In the genomic region with DNA sequence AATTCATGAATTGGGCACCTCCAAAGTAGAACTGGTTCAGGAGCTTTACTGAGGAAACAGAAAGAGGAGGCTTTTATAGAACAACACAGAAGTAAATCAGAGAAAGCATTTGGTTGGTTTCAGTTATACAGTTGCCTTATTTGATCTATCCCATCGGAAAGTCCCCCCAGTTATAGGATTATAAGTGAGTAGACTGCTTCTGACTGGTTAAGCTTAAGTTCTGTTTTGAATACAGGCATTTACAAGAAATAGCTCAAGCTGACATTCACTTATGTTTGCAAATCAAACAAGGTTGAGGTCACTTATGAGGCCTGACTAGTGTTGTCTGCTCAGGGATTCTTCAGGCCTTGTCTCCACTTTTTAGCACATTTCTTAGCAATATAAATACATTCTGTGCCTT, we compare ENCODE assay signal across 1 cellular context.
TF ChIP-seq lines count a peak whose summit lies in the region.

No MANE protein-coding gene starts in this region.

TF ChIP-seq in GM12878, 131 proteins besides CTCF, POLR2A, EP300 and RAD21 (continued from another document):
- TF ChIP-seq, protein P1, sequence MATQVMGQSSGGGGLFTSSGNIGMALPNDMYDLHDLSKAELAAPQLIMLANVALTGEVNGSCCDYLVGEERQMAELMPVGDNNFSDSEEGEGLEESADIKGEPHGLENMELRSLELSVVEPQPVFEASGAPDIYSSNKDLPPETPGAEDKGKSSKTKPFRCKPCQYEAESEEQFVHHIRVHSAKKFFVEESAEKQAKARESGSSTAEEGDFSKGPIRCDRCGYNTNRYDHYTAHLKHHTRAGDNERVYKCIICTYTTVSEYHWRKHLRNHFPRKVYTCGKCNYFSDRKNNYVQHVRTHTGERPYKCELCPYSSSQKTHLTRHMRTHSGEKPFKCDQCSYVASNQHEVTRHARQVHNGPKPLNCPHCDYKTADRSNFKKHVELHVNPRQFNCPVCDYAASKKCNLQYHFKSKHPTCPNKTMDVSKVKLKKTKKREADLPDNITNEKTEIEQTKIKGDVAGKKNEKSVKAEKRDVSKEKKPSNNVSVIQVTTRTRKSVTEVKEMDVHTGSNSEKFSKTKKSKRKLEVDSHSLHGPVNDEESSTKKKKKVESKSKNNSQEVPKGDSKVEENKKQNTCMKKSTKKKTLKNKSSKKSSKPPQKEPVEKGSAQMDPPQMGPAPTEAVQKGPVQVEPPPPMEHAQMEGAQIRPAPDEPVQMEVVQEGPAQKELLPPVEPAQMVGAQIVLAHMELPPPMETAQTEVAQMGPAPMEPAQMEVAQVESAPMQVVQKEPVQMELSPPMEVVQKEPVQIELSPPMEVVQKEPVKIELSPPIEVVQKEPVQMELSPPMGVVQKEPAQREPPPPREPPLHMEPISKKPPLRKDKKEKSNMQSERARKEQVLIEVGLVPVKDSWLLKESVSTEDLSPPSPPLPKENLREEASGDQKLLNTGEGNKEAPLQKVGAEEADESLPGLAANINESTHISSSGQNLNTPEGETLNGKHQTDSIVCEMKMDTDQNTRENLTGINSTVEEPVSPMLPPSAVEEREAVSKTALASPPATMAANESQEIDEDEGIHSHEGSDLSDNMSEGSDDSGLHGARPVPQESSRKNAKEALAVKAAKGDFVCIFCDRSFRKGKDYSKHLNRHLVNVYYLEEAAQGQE (IDR thresholded peaks at IDR 0.05; ENCODE audit: low read depth, low read length) = no peak
- TF ChIP-seq, protein P2, sequence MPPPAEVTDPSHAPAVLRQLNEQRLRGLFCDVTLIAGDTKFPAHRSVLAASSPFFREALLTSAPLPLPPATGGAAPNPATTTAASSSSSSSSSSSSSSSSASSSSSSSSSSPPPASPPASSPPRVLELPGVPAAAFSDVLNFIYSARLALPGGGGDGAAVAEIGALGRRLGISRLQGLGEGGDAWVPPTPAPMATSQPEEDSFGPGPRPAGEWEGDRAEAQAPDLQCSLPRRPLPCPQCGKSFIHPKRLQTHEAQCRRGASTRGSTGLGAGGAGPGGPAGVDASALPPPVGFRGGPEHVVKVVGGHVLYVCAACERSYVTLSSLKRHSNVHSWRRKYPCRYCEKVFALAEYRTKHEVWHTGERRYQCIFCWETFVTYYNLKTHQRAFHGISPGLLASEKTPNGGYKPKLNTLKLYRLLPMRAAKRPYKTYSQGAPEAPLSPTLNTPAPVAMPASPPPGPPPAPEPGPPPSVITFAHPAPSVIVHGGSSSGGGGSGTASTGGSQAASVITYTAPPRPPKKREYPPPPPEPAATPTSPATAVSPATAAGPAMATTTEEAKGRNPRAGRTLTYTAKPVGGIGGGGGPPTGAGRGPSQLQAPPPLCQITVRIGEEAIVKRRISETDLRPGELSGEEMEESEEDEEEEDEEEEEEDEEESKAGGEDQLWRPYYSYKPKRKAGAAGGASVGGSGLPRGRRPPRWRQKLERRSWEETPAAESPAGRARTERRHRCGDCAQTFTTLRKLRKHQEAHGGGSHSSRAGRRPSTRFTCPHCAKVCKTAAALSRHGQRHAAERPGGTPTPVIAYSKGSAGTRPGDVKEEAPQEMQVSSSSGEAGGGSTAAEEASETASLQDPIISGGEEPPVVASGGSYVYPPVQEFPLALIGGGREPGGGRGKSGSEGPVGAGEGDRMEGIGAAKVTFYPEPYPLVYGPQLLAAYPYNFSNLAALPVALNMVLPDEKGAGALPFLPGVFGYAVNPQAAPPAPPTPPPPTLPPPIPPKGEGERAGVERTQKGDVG (CRISPR knock-in tag; IDR thresholded peaks at IDR 0.05) = no peak
- TF ChIP-seq STAT1 (conservative IDR thresholded peaks at IDR 0.05) (no peak), NR2C1 (IDR thresholded peaks at IDR 0.05) (no peak), NR2F1 (conservative IDR thresholded peaks at IDR 0.05) (no peak), SMC3 (IDR thresholded peaks at IDR 0.05; ENCODE audit: borderline replicate concordance, low read length) (no peak), ZZZ3 (IDR thresholded peaks at IDR 0.05; ENCODE audit: control insufficient read depth, insufficient read length, low read depth) (no peak), ETV6 (conservative IDR thresholded peaks at IDR 0.05 in 1 of 2, IDR thresholded peaks at IDR 0.05 in 1 of 2; ENCODE audit: borderline replicate concordance in 1 of 2, low read depth in 1 of 2) (no peak)
- TF ChIP-seq, protein P3, sequence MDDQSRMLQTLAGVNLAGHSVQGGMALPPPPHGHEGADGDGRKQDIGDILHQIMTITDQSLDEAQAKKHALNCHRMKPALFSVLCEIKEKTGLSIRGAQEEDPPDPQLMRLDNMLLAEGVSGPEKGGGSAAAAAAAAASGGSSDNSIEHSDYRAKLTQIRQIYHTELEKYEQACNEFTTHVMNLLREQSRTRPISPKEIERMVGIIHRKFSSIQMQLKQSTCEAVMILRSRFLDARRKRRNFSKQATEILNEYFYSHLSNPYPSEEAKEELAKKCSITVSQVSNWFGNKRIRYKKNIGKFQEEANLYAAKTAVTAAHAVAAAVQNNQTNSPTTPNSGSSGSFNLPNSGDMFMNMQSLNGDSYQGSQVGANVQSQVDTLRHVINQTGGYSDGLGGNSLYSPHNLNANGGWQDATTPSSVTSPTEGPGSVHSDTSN (IDR thresholded peaks at IDR 0.05; ENCODE audit: insufficient replicate concordance, low read depth, low read length) = no peak
- TF ChIP-seq, protein P4, sequence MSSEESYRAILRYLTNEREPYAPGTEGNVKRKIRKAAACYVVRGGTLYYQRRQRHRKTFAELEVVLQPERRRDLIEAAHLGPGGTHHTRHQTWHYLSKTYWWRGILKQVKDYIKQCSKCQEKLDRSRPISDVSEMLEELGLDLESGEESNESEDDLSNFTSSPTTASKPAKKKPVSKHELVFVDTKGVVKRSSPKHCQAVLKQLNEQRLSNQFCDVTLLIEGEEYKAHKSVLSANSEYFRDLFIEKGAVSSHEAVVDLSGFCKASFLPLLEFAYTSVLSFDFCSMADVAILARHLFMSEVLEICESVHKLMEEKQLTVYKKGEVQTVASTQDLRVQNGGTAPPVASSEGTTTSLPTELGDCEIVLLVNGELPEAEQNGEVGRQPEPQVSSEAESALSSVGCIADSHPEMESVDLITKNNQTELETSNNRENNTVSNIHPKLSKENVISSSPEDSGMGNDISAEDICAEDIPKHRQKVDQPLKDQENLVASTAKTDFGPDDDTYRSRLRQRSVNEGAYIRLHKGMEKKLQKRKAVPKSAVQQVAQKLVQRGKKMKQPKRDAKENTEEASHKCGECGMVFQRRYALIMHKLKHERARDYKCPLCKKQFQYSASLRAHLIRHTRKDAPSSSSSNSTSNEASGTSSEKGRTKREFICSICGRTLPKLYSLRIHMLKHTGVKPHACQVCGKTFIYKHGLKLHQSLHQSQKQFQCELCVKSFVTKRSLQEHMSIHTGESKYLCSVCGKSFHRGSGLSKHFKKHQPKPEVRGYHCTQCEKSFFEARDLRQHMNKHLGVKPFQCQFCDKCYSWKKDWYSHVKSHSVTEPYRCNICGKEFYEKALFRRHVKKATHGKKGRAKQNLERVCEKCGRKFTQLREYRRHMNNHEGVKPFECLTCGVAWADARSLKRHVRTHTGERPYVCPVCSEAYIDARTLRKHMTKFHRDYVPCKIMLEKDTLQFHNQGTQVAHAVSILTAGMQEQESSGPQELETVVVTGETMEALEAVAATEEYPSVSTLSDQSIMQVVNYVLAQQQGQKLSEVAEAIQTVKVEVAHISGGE (CRISPR knock-in tag; IDR thresholded peaks at IDR 0.05) = no peak
- TF ChIP-seq, protein P5, sequence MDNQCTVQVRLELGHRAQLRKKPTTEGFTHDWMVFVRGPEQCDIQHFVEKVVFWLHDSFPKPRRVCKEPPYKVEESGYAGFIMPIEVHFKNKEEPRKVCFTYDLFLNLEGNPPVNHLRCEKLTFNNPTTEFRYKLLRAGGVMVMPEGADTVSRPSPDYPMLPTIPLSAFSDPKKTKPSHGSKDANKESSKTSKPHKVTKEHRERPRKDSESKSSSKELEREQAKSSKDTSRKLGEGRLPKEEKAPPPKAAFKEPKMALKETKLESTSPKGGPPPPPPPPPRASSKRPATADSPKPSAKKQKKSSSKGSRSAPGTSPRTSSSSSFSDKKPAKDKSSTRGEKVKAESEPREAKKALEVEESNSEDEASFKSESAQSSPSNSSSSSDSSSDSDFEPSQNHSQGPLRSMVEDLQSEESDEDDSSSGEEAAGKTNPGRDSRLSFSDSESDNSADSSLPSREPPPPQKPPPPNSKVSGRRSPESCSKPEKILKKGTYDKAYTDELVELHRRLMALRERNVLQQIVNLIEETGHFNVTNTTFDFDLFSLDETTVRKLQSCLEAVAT (IDR thresholded peaks at IDR 0.05) = no peak
